Comparison of ENCODE assay signal across 8 cellular contexts in the genomic region with DNA sequence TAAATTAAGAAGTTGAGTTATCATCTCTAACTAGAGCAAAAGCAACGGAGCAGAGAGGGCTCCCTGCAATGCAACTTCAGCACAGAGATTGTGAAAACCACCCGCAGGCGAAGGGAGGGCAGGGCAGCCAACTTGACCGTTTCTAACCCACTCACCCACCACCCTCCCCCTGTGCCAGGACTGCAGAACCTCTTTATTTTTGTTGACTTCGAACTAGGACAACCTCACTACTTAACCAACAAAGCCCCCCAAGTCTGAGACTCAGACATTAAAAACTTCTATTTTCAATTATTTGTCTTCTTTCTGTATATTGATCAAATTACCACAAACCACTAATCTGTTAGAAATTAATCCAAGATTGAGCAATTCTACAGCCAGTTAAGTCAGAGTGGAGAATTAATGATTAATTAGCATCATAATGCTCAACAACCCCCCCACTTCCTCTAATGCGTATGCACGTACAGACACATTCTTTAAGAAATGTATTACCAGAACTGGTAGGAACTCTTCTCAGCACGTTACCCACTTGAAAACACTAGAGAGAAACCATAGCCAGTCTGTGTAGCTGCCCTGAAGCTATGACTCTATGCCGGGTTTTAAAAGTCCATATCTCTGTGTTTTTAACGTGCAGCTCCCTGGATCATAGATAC. TPM values are rescaled to one million over a fixed set of nuclear protein-coding genes. Genes with fewer than 3 reads are reported as not detected.
DNase-seq lines count a peak whose midpoint lies in the region; TF ChIP-seq lines count a peak whose summit lies in the region.

No MANE protein-coding gene starts in this region.

- H3K27ac Mint-ChIP-seq in activated naive CD4-positive, alpha-beta T cell treated with anti-CD3 and anti-CD28 coated beads, Interleukin-2, amount 10 ng/mL, durations not matched to agents 7 days and 5 days = no peak overlapping the region

- CTCF ChIA-PET in SK-N-SH (lab: Yijun Ruan, JAX) = interaction anchor here (1.5 to 1.9 kb wide), 2 partner anchors 125 to 129 kb away, joined by 5 read pairs; no protein-coding TSS in a partner anchor
- CTCF ChIA-PET in activated naive CD4-positive, alpha-beta T cell treated with anti-CD3 and anti-CD28 coated beads, Interleukin-2, amount 10 ng/mL, durations not matched to agents 7 days and 5 days (lab: Charles Lee) = interaction anchor here (0.9 to 1.1 kb wide), 3 partner anchors 11 to 125 kb away, joined by 3 to 5 read pairs (median 3); no protein-coding TSS in a partner anchor

- H3K4me3 Mint-ChIP-seq in activated naive CD4-positive, alpha-beta T cell treated with anti-CD3 and anti-CD28 coated beads, Interleukin-2, amount 10 ng/mL, durations not matched to agents 7 days and 5 days = no peak overlapping the region

- no peaks in the 10 kb centered on the region for H3K9me2 ChIP-seq in SK-N-SH

- peaks cover 78% of the 10 kb centered on the region for H3K27me3 Mint-ChIP-seq in activated naive CD4-positive, alpha-beta T cell treated with anti-CD3 and anti-CD28 coated beads, Interleukin-2, amount 10 ng/mL, durations not matched to agents 7 days and 5 days

- H3K9me3 Mint-ChIP-seq in activated naive CD4-positive, alpha-beta T cell treated with anti-CD3 and anti-CD28 coated beads, Interleukin-2, amount 10 ng/mL, durations not matched to agents 7 days and 5 days = no peaks in the 10 kb centered on the region

- H3K79me2 ChIP-seq in SK-N-SH (ENCODE audit: insufficient read depth) = no peaks in the 10 kb centered on the region

- H4K20me1 ChIP-seq in SK-N-SH (ENCODE audit: insufficient read depth) = no peaks in the 10 kb centered on the region

- H3K9ac ChIP-seq in SK-N-SH = no peak overlapping the region

- 66% methylated on average over 10 of the region's 10 CpGs for WGBS in SK-N-SH (ENCODE audit: low lambda C conversion rate)

- no peak for TF ChIP-seq RAD21 in SK-N-SH (IDR thresholded peaks at IDR 0.05; ENCODE audit: low read length)

- no peaks in the 10 kb centered on the region for H3K36me3 ChIP-seq in SK-N-SH (replicated peaks in 1 of 2; ENCODE audit: control insufficient read depth in 1 of 2, insufficient read depth in 2 of 2, low read length in 1 of 2)

- POLR2A ChIA-PET in SK-N-SH (lab: Yijun Ruan, JAX) = no interaction called here

- no peak overlapping the region for H2AFZ ChIP-seq in SK-N-SH (ENCODE audit: low read depth)

- peaks cover 9% of the 10 kb centered on the region for H3K4me1 Mint-ChIP-seq in activated naive CD4-positive, alpha-beta T cell treated with anti-CD3 and anti-CD28 coated beads, Interleukin-2, amount 10 ng/mL, durations not matched to agents 7 days and 5 days

- no peaks in the 10 kb centered on the region for H3F3A ChIP-seq in SK-N-SH (replicated peaks; ENCODE audit: insufficient read depth)

- TF ChIP-seq CTCF in 22Rv1 (IDR thresholded peaks at IDR 0.05) (no peak), SK-N-SH (IDR thresholded peaks at IDR 0.05) (peak; percentile 29; the same call in 1 of the 2 replicates)

- DNase-seq in SK-N-SH (peak; percentile 53), iris pigment epithelial cell (ENCODE audit: low read depth) (peak; percentile 51), cerebellar nuclear complex (lab: John Stamatoyannopoulos, UW) (no peak)
- DNase-seq in activated naive CD4-positive, alpha-beta T cell treated with anti-CD3 and anti-CD28 coated beads, Interleukin-2, amount 10 ng/mL, durations not matched to agents 7 days and 5 days = no peak
- no peak for DNase-seq in effector CD4-positive, alpha-beta T cell
- DNase-seq in stimulated activated naive CD4-positive, alpha-beta T cell (lab: John Stamatoyannopoulos, UW) = no peak

- H3K27me3 ChIP-seq in SK-N-SH (ENCODE audit: insufficient read depth) = no peaks in the 10 kb centered on the region

- H3K9me3 ChIP-seq in SK-N-SH = no peaks in the 10 kb centered on the region

- H3K27ac ChIP-seq in 22Rv1 (peak overlapping the region; percentile 26; the same call in 1 of the 2 replicates), SK-N-SH (ENCODE audit: low read depth in 2 of 2, low read length in 1 of 2) (no peak overlapping the region)

- peaks cover 13 to 16% of the 10 kb centered on the region in 2 experiments; a peak in 2 of 4 replicates for H3K4me1 ChIP-seq in SK-N-SH (ENCODE audit: control insufficient read depth in 1 of 2, insufficient read depth in 2 of 2, low read depth in 1 of 2, low read length in 1 of 2)

- TF ChIP-seq POLR2A in GM19099 (IDR thresholded peaks at IDR 0.05; ENCODE audit: extremely low read depth, insufficient read length, low read depth) = peak; percentile 66

- H3K4me3 ChIP-seq in SK-N-SH (ENCODE audit: low read depth in 2 of 2, low read length in 1 of 2) = no peak overlapping the region

- H3K36me3 Mint-ChIP-seq in activated naive CD4-positive, alpha-beta T cell treated with anti-CD3 and anti-CD28 coated beads, Interleukin-2, amount 10 ng/mL, durations not matched to agents 7 days and 5 days = no peaks in the 10 kb centered on the region

- no peak overlapping the region for H3K4me2 ChIP-seq in SK-N-SH

- no peak for TF ChIP-seq EP300 in SK-N-SH (IDR thresholded peaks at IDR 0.05; ENCODE audit: borderline replicate concordance in 1 of 2, low read depth in 1 of 2, low read length in 1 of 2)

TF ChIP-seq in SK-N-SH, 30 proteins besides CTCF, POLR2A, EP300 and RAD21:
- TF ChIP-seq, protein P1, sequence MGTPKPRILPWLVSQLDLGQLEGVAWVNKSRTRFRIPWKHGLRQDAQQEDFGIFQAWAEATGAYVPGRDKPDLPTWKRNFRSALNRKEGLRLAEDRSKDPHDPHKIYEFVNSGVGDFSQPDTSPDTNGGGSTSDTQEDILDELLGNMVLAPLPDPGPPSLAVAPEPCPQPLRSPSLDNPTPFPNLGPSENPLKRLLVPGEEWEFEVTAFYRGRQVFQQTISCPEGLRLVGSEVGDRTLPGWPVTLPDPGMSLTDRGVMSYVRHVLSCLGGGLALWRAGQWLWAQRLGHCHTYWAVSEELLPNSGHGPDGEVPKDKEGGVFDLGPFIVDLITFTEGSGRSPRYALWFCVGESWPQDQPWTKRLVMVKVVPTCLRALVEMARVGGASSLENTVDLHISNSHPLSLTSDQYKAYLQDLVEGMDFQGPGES (IDR thresholded peaks at IDR 0.05; ENCODE audit: low read depth, low read length) = no peak
- TF ChIP-seq JUND (IDR thresholded peaks at IDR 0.05) = no peak
- TF ChIP-seq MXI1 (IDR thresholded peaks at IDR 0.05; ENCODE audit: low read depth, low read length) = no peak
- no peak for TF ChIP-seq ELF1 (IDR thresholded peaks at IDR 0.05)
- TF ChIP-seq YY1 (IDR thresholded peaks at IDR 0.05; ENCODE audit: low read depth) = no peak
- TF ChIP-seq FOXM1 (IDR thresholded peaks at IDR 0.05; ENCODE audit: low read depth) = no peak
- TF ChIP-seq RFX5 (IDR thresholded peaks at IDR 0.05; ENCODE audit: low read length) = no peak
- TF ChIP-seq FOSL2 (IDR thresholded peaks at IDR 0.05; ENCODE audit: borderline replicate concordance, low read depth) = no peak
- TF ChIP-seq TCF12 (IDR thresholded peaks at IDR 0.05) = no peak
- no peak for TF ChIP-seq NRF1 (IDR thresholded peaks at IDR 0.05; ENCODE audit: low read depth, low read length)
- TF ChIP-seq, protein P2, sequence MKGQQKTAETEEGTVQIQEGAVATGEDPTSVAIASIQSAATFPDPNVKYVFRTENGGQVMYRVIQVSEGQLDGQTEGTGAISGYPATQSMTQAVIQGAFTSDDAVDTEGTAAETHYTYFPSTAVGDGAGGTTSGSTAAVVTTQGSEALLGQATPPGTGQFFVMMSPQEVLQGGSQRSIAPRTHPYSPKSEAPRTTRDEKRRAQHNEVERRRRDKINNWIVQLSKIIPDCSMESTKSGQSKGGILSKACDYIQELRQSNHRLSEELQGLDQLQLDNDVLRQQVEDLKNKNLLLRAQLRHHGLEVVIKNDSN (IDR thresholded peaks at IDR 0.05; ENCODE audit: borderline replicate concordance, low read depth) = no peak
- no peak for TF ChIP-seq RXRA (IDR thresholded peaks at IDR 0.05; ENCODE audit: borderline replicate concordance, low read depth)
- TF ChIP-seq SIN3A (IDR thresholded peaks at IDR 0.05; ENCODE audit: borderline replicate concordance, low read depth, low read length) = no peak
- no peak for TF ChIP-seq TAF1 (IDR thresholded peaks at IDR 0.05; ENCODE audit: borderline replicate concordance, low read depth, low read length)
- no peak for TF ChIP-seq SMC3 (IDR thresholded peaks at IDR 0.05; ENCODE audit: low read depth, low read length)
- TF ChIP-seq FOXJ3 (CRISPR knock-in tag; IDR thresholded peaks at IDR 0.05) = no peak
- no peak for TF ChIP-seq MEF2A (IDR thresholded peaks at IDR 0.05; ENCODE audit: borderline replicate concordance, low read depth)
- no peak for TF ChIP-seq RCOR1 (IDR thresholded peaks at IDR 0.05; ENCODE audit: low read length)
- no peak for TF ChIP-seq GATA2 (CRISPR knock-in tag; IDR thresholded peaks at IDR 0.05)
TF ChIP-seq in SK-N-SH: peak in this region for 0.

RNA-seq across cellular contexts. Expression of a gene that starts 2.0 kb away (rescaled TPM):
- polyA plus RNA-seq in SK-N-SH (2012; rRNA removed) = 2.0 and 2.2 TPM in 2 replicates
- 1.7 and 2.7 TPM in 2 replicates for polyA plus RNA-seq in SK-N-SH (2012; cell fraction: cytosol; rRNA removed)
- 2.2 and 3.7 TPM in 2 replicates for polyA plus RNA-seq in SK-N-SH (2012; cell fraction: nucleus; rRNA removed)

Comparison
In these comparisons a context has a peak if more than half of its experiments do, and no peak if none do; other contexts are left out.
1. DNase-seq: peak in SK-N-SH (single experiment) and iris pigment epithelial cell (single experiment); none in cerebellar nuclear complex (0 of 2), activated naive CD4-positive, alpha-beta T cell treated with anti-CD3 and anti-CD28 coated beads, Interleukin-2, amount 10 ng/mL, durations not matched to agents 7 days and 5 days (single experiment), effector CD4-positive, alpha-beta T cell (single experiment) and stimulated activated naive CD4-positive, alpha-beta T cell (0 of 6).